Comparison of ENCODE assay signal across 8 cellular contexts in the genomic region with DNA sequence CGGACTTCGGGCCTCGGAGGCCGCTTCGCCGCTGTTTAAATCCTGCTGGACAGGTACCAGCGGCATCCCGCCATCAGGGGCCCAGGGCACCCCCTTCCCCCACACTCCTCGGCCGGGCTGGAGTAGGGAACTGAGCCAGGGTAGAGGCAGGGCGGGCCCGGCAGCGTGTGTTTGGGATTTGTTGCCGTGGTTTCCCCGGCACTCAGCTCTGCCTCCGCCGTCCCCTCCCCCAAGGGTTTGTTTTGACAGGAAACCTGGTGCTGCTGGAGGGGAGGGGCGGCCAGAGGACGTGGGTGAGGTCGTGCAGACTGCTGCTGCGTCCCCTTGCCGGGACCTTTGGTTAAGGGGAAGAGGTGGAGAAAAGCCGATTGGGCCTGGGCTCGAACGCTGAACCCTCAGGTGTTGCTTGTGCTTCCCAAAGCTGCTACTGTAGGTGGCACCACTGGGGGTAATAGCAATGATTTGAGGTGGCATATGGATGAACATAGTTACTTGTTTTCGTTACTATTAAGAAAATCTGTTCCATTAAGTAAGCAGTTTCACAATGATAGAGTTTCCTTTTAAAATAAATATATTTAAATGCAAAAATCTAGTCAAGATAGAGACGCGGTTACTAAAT. TPM values are rescaled to one million over a fixed set of nuclear protein-coding genes. Genes with fewer than 3 reads are reported as not detected.
DNase-seq lines count a peak whose midpoint lies in the region; ATAC-seq, FAIRE-seq and TF ChIP-seq lines count a peak whose summit lies in the region.

No MANE protein-coding gene starts in this region.

- H3K27me3 ChIP-seq in right lobe of liver = no peaks in the 10 kb centered on the region

- FAIRE-seq in D721Med (lab: Jason Lieb, UNC) = no peak

- H3K4me1 Mint-ChIP-seq in activated CD4-positive, alpha-beta memory T cell treated with anti-CD3 and anti-CD28 coated beads for 36 hours (ENCODE audit: low read depth) = peaks cover 50% of the 10 kb centered on the region

- no peaks in the 10 kb centered on the region for H3K9me3 ChIP-seq in right lobe of liver

- no peaks in the 10 kb centered on the region for H3K9me3 Mint-ChIP-seq in activated CD4-positive, alpha-beta memory T cell treated with anti-CD3 and anti-CD28 coated beads for 36 hours

- no peaks in the 10 kb centered on the region for H3K36me3 Mint-ChIP-seq in activated CD4-positive, alpha-beta memory T cell treated with anti-CD3 and anti-CD28 coated beads for 36 hours

- 8% methylated on average over 12 of the region's 28 CpGs for WGBS in right lobe of liver (ENCODE audit: insufficient coverage, low coverage, low lambda C conversion rate, missing lambda C conversion rate)

- TF ChIP-seq CTCF in D721Med (IDR thresholded peaks at IDR 0.05; ENCODE audit: insufficient read depth, missing control alignments) (peak; percentile 1), right lobe of liver (IDR thresholded peaks at IDR 0.05) (peak in 1 of 4 donors; percentile 12)

- peak overlapping the region; percentile 65 to 93 (median 83) for H3K4me3 ChIP-seq in right lobe of liver

- no peaks in the 10 kb centered on the region for H3K36me3 ChIP-seq in right lobe of liver

- TF ChIP-seq POLR2A in right lobe of liver (IDR thresholded peaks at IDR 0.05) = no peak

- H3K27ac Mint-ChIP-seq in activated CD4-positive, alpha-beta memory T cell treated with anti-CD3 and anti-CD28 coated beads for 36 hours = peak overlapping the region; percentile 87

- DNase-seq in D721Med (ENCODE audit: insufficient read length, low spot score) (peak; percentile 26), HEK293T (ENCODE audit: extremely low spot score) (peak; percentile 62), NCI-H69 (lab: John Stamatoyannopoulos, UW) (peak; percentile 95), dermis microvascular lymphatic vessel endothelial cell (ENCODE audit: low read depth in 2 of 2) (peak; percentile 96 to 98), right lobe of liver (peak; percentile 87 to 93 (median 90)), foreskin melanocyte (no peak)
- peak; percentile 89 for DNase-seq in activated CD4-positive, alpha-beta memory T cell treated with anti-CD3 and anti-CD28 coated beads for 36 hours
- peak; percentile 79 for DNase-seq in stimulated activated CD4-positive, alpha-beta T cell treated with anti-CD3 and anti-CD28 coated beads, Interleukin-4, amount 100 ng/mL, for 24 hours

- peaks cover 0 to 14% (median 6%) of the 10 kb centered on the region in 4 donors for H3K4me1 ChIP-seq in right lobe of liver

- H3K27me3 Mint-ChIP-seq in activated CD4-positive, alpha-beta memory T cell treated with anti-CD3 and anti-CD28 coated beads for 36 hours = no peaks in the 10 kb centered on the region

- peak overlapping the region; percentile 89 for H3K4me3 Mint-ChIP-seq in activated CD4-positive, alpha-beta memory T cell treated with anti-CD3 and anti-CD28 coated beads for 36 hours

- POLR2A ChIA-PET in HEK293T (lab: Yijun Ruan, JAX) = no interaction called here
- POLR2A ChIA-PET in activated CD4-positive, alpha-beta memory T cell treated with anti-CD3 and anti-CD28 coated beads for 36 hours (lab: Charles Lee) = interaction anchor here (1.0 to 2.7 kb wide), 2 partner anchors 21 to 54 kb away, joined by 3 to 10 read pairs; a partner anchor contains a TSS

- H3K27ac ChIP-seq in right lobe of liver = peak overlapping the region; percentile 97 to 98 (median 97)

- peak; percentile 77 to 87 (median 82) for ATAC-seq in right lobe of liver

- intact Hi-C loops in activated CD4-positive, alpha-beta memory T cell treated with anti-CD3 and anti-CD28 coated beads for 36 hours (cut with micrococcal nuclease) = loop anchor here (1.0 to 10.0 kb wide), 5 partner anchors 54 to 1381 kb away; a partner anchor contains a TSS
- intact Hi-C loops in right lobe of liver (cut with DNase I) = no loop called here

- CTCF ChIA-PET in HEK293T (lab: Yijun Ruan, JAX) = no interaction called here
- CTCF ChIA-PET in activated CD4-positive, alpha-beta memory T cell treated with anti-CD3 and anti-CD28 coated beads for 36 hours (lab: Charles Lee) = interaction anchor here (0.7 to 4.6 kb wide), 2 partner anchors 55 to 76 kb away, joined by 4 to 21 read pairs; a partner anchor contains a TSS

TF ChIP-seq in HEK293T, 16 proteins besides CTCF, POLR2A, EP300 and RAD21:
- no peak for TF ChIP-seq ARNT (IDR thresholded peaks at IDR 0.05)
- no peak for TF ChIP-seq ZNF384 (IDR thresholded peaks at IDR 0.05)
- TF ChIP-seq SUZ12 (IDR thresholded peaks at IDR 0.05) = no peak
- no peak for TF ChIP-seq FOXA1 (IDR thresholded peaks at IDR 0.05)
- no peak for TF ChIP-seq LEF1 (IDR thresholded peaks at IDR 0.05; ENCODE audit: borderline replicate concordance)
- TF ChIP-seq, protein P1, sequence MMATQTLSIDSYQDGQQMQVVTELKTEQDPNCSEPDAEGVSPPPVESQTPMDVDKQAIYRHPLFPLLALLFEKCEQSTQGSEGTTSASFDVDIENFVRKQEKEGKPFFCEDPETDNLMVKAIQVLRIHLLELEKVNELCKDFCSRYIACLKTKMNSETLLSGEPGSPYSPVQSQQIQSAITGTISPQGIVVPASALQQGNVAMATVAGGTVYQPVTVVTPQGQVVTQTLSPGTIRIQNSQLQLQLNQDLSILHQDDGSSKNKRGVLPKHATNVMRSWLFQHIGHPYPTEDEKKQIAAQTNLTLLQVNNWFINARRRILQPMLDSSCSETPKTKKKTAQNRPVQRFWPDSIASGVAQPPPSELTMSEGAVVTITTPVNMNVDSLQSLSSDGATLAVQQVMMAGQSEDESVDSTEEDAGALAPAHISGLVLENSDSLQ (IDR thresholded peaks at IDR 0.05) = no peak
- TF ChIP-seq BHLHE40 (IDR thresholded peaks at IDR 0.05; ENCODE audit: borderline replicate concordance) = no peak
- TF ChIP-seq ELF4 (IDR thresholded peaks at IDR 0.05) = no peak
- no peak for TF ChIP-seq FOXM1 (IDR thresholded peaks at IDR 0.05; ENCODE audit: borderline replicate concordance)
- no peak for TF ChIP-seq NFRKB (IDR thresholded peaks at IDR 0.05)

RNA-seq across cellular contexts. Expression of a gene that starts 0.8 kb away (rescaled TPM):
- total RNA-seq in activated CD4-positive, alpha-beta memory T cell treated with anti-CD3 and anti-CD28 coated beads for 36 hours = 10 to 100 TPM in 1 of 2 experiments, 1 to 10 TPM in 1; 8.8 to 10.3 TPM
- 42.7 and 64.4 TPM in 2 replicates for total RNA-seq in dermis microvascular lymphatic vessel endothelial cell
- 10 to 100 TPM in 3 of 6 experiments, 1 to 10 TPM in 3; 7.3 to 14.2 (median 10.5) TPM for total RNA-seq in right lobe of liver

RNA-seq across cellular contexts. Expression of a gene that starts 54.2 kb away (rescaled TPM):
- total RNA-seq in activated CD4-positive, alpha-beta memory T cell treated with anti-CD3 and anti-CD28 coated beads for 36 hours = 1 to 10 TPM; 6.2 to 7.3 TPM
- total RNA-seq in dermis microvascular lymphatic vessel endothelial cell (5.9 and 6.4 TPM in 2 replicates), right lobe of liver (10 to 100 TPM in 1 of 6 experiments, 1 to 10 TPM in 5; 6.8 to 10.9 (median 8.7) TPM)

RNA-seq across cellular contexts. Expression of a gene that starts 55.5 kb away (rescaled TPM):
- 10 to 100 TPM; 18.5 to 19.0 TPM for total RNA-seq in activated CD4-positive, alpha-beta memory T cell treated with anti-CD3 and anti-CD28 coated beads for 36 hours
- total RNA-seq in dermis microvascular lymphatic vessel endothelial cell = 36.2 and 55.9 TPM in 2 replicates
- total RNA-seq in right lobe of liver = 10 to 100 TPM; 16.8 to 43.7 (median 28.3) TPM
